12 cellular contexts compared by ENCODE assay signal in the genomic region with DNA sequence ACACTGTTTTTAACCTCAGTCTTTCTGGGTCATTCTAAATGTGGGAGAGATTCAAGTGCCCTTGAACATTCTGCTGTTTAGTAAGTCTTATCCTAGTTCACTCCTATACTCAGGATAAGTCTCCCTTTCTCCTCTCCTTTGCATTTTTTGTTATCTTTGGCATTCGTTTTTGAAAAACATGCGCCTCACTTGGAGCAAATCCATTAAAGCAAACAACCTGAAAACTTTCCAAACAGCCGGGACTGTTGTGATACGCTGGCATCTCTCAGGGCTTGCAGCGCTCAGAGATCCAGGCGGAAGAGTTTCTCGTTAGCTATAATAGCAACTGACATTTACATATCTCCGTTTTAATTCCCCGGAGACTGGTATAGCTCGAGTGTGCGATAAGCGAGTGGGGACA.
A peak's percentile ranks its signal among the peaks of the same experiment; 100 is the strongest.
DNase-seq lines count a peak whose midpoint lies in the region; ATAC-seq and TF ChIP-seq lines count a peak whose summit lies in the region.
"Had no signal": no experiment of that assay in that cellular context is flagged by ENCODE, and none has a peak within 500 bp of the region (broad histone marks: within the 10 kb centered on the region; RNA-seq: fewer than 3 reads in every experiment).

No MANE protein-coding gene starts in this region.

- intact Hi-C loops in lower lobe of right lung (cut with DNase I) = no loop called here

- H3K9me3 Mint-ChIP-seq in type B pancreatic cell = peaks cover 4% of the 10 kb centered on the region
- no peaks in the 10 kb centered on the region for H3K9me3 Mint-ChIP-seq in activated T-cell treated with anti-CD3 and anti-CD28 coated beads, Interleukin-2, amount 50 U/mL, for 72 hours
- H3K9me3 Mint-ChIP-seq in activated CD4-positive, alpha-beta memory T cell treated with anti-CD3 and anti-CD28 coated beads, Interleukin-2, amount 10 ng/mL, durations not matched to agents 7 days and 5 days = no peaks in the 10 kb centered on the region
- H3K9me3 Mint-ChIP-seq: activated naive CD8-positive, alpha-beta T cell treated with anti-CD3 and anti-CD28 coated beads, Interleukin-2, amount 10 ng/mL, durations not matched to agents 7 days and 5 days; stimulated activated naive CD8-positive, alpha-beta T cell treated with anti-CD3 and anti-CD28 coated beads, Interleukin-15, amount 100 ng/mL, for 72 hours had no signal

- H3K4me3 ChIP-seq in lower lobe of right lung = peak overlapping the region; percentile 31
- H3K4me3 ChIP-seq: A549 had no signal

- TF ChIP-seq CTCF in lower lobe of right lung (IDR thresholded peaks at IDR 0.05) = no peak
- TF ChIP-seq CTCF in type B pancreatic cell (conservative IDR thresholded peaks at IDR 0.05) = no peak

- no peaks in the 10 kb centered on the region for H3K36me3 Mint-ChIP-seq in type B pancreatic cell
- H3K36me3 Mint-ChIP-seq in activated T-cell treated with anti-CD3 and anti-CD28 coated beads, Interleukin-2, amount 50 U/mL, for 72 hours (ENCODE audit: insufficient read depth in 2 of 2) = no peaks in the 10 kb centered on the region
- no peaks in the 10 kb centered on the region for H3K36me3 Mint-ChIP-seq in activated CD4-positive, alpha-beta memory T cell treated with anti-CD3 and anti-CD28 coated beads, Interleukin-2, amount 10 ng/mL, durations not matched to agents 7 days and 5 days (ENCODE audit: low read depth)
- H3K36me3 Mint-ChIP-seq: activated naive CD8-positive, alpha-beta T cell treated with anti-CD3 and anti-CD28 coated beads, Interleukin-2, amount 10 ng/mL, durations not matched to agents 7 days and 5 days had no signal

- CTCF ChIA-PET in activated CD4-positive, alpha-beta memory T cell treated with anti-CD3 and anti-CD28 coated beads, Interleukin-2, amount 10 ng/mL, durations not matched to agents 7 days and 5 days (lab: Charles Lee) = no interaction called here

- POLR2A ChIA-PET in activated CD4-positive, alpha-beta memory T cell treated with anti-CD3 and anti-CD28 coated beads, Interleukin-2, amount 10 ng/mL, durations not matched to agents 7 days and 5 days (lab: Charles Lee) = no interaction called here

- no peak overlapping the region for H3K27ac ChIP-seq in lower lobe of right lung
- H3K27ac ChIP-seq: A549 had no signal

- DNase-seq in NCI-H1436 (lab: John Stamatoyannopoulos, UW) (peak; percentile 62), NCI-H1436 treated with DMSO at 0.1 percent for 48 hours (lab: John Stamatoyannopoulos, UW) (no peak), dermis blood vessel endothelial cell (peak; percentile 43), lower lobe of right lung (no peak), type B pancreatic cell (ENCODE audit: extremely low spot score, unreplicated experiment) (no peak), hepatic stellate cell (ENCODE audit: low spot score) (no peak)
- no peak for DNase-seq in activated T-cell treated with anti-CD3 and anti-CD28 coated beads, Interleukin-2, amount 50 U/mL, for 72 hours
- DNase-seq in activated CD4-positive, alpha-beta memory T cell treated with anti-CD3 and anti-CD28 coated beads, Interleukin-2, amount 10 ng/mL, durations not matched to agents 7 days and 5 days = no peak
- DNase-seq: activated CD4-positive, CD25-positive, alpha-beta regulatory T cell; activated naive CD8-positive, alpha-beta T cell treated with anti-CD3 and anti-CD28 coated beads, Interleukin-2, amount 10 ng/mL, durations not matched to agents 7 days and 5 days; stimulated activated naive CD8-positive, alpha-beta T cell treated with anti-CD3 and anti-CD28 coated beads, Interleukin-15, amount 100 ng/mL, for 72 hours had no signal

- H3K9me3 ChIP-seq in lower lobe of right lung = no peaks in the 10 kb centered on the region
- H3K9me3 ChIP-seq: A549 had no signal

- H3K36me3 ChIP-seq in lower lobe of right lung = no peaks in the 10 kb centered on the region

- H3K27me3 Mint-ChIP-seq in type B pancreatic cell = no peaks in the 10 kb centered on the region
- peaks cover 6% of the 10 kb centered on the region for H3K27me3 Mint-ChIP-seq in activated T-cell treated with anti-CD3 and anti-CD28 coated beads, Interleukin-2, amount 50 U/mL, for 72 hours (ENCODE audit: low read depth)
- H3K27me3 Mint-ChIP-seq in activated CD4-positive, alpha-beta memory T cell treated with anti-CD3 and anti-CD28 coated beads, Interleukin-2, amount 10 ng/mL, durations not matched to agents 7 days and 5 days = peaks cover 4% of the 10 kb centered on the region

- H3K27me3 ChIP-seq in lower lobe of right lung (ENCODE audit: low read depth) = no peaks in the 10 kb centered on the region

- no peak overlapping the region for H3K27ac Mint-ChIP-seq in type B pancreatic cell
- H3K27ac Mint-ChIP-seq in activated T-cell treated with anti-CD3 and anti-CD28 coated beads, Interleukin-2, amount 50 U/mL, for 72 hours = no peak overlapping the region
- H3K27ac Mint-ChIP-seq in activated CD4-positive, alpha-beta memory T cell treated with anti-CD3 and anti-CD28 coated beads, Interleukin-2, amount 10 ng/mL, durations not matched to agents 7 days and 5 days = no peak overlapping the region
- H3K27ac Mint-ChIP-seq: activated naive CD8-positive, alpha-beta T cell treated with anti-CD3 and anti-CD28 coated beads, Interleukin-2, amount 10 ng/mL, durations not matched to agents 7 days and 5 days; stimulated activated naive CD8-positive, alpha-beta T cell treated with anti-CD3 and anti-CD28 coated beads, Interleukin-15, amount 100 ng/mL, for 72 hours had no signal

- ATAC-seq in lower lobe of right lung = peak in 1 of 2 donors; percentile 13
- no peak for ATAC-seq in activated T-cell treated with anti-CD3 and anti-CD28 coated beads, Interleukin-2, amount 50 U/mL, for 72 hours (replicated peaks in 1 of 2)
- ATAC-seq: A549; stimulated activated naive CD8-positive, alpha-beta T cell treated with anti-CD3 and anti-CD28 coated beads, Interleukin-15, amount 100 ng/mL, for 72 hours had no signal

- H3K4me3 Mint-ChIP-seq in type B pancreatic cell = peak overlapping the region; percentile 6
- no peak overlapping the region for H3K4me3 Mint-ChIP-seq in activated T-cell treated with anti-CD3 and anti-CD28 coated beads, Interleukin-2, amount 50 U/mL, for 72 hours
- H3K4me3 Mint-ChIP-seq in activated CD4-positive, alpha-beta memory T cell treated with anti-CD3 and anti-CD28 coated beads, Interleukin-2, amount 10 ng/mL, durations not matched to agents 7 days and 5 days = no peak overlapping the region
- H3K4me3 Mint-ChIP-seq: activated naive CD8-positive, alpha-beta T cell treated with anti-CD3 and anti-CD28 coated beads, Interleukin-2, amount 10 ng/mL, durations not matched to agents 7 days and 5 days; stimulated activated naive CD8-positive, alpha-beta T cell treated with anti-CD3 and anti-CD28 coated beads, Interleukin-15, amount 100 ng/mL, for 72 hours had no signal

- H3K4me1 ChIP-seq in lower lobe of right lung = peaks cover 9% of the 10 kb centered on the region
- H3K4me1 ChIP-seq: A549 had no signal

- H3K4me1 Mint-ChIP-seq in type B pancreatic cell (ENCODE audit: unreplicated experiment) = peaks cover 18% of the 10 kb centered on the region
- no peaks in the 10 kb centered on the region for H3K4me1 Mint-ChIP-seq in activated T-cell treated with anti-CD3 and anti-CD28 coated beads, Interleukin-2, amount 50 U/mL, for 72 hours (ENCODE audit: low read depth)
- no peaks in the 10 kb centered on the region for H3K4me1 Mint-ChIP-seq in activated CD4-positive, alpha-beta memory T cell treated with anti-CD3 and anti-CD28 coated beads, Interleukin-2, amount 10 ng/mL, durations not matched to agents 7 days and 5 days
- H3K4me1 Mint-ChIP-seq: activated naive CD8-positive, alpha-beta T cell treated with anti-CD3 and anti-CD28 coated beads, Interleukin-2, amount 10 ng/mL, durations not matched to agents 7 days and 5 days; stimulated activated naive CD8-positive, alpha-beta T cell treated with anti-CD3 and anti-CD28 coated beads, Interleukin-15, amount 100 ng/mL, for 72 hours had no signal

Comparison
In these comparisons a context has a peak if more than half of its experiments do, and no peak if none do; other contexts are left out.
1. DNase-seq: peak in NCI-H1436 (single experiment) and dermis blood vessel endothelial cell (single experiment); none in NCI-H1436 treated with DMSO at 0.1 percent for 48 hours (single experiment), lower lobe of right lung (single experiment), type B pancreatic cell (single experiment), activated T-cell treated with anti-CD3 and anti-CD28 coated beads, Interleukin-2, amount 50 U/mL, for 72 hours (0 of 2), hepatic stellate cell (single experiment) and activated CD4-positive, alpha-beta memory T cell treated with anti-CD3 and anti-CD28 coated beads, Interleukin-2, amount 10 ng/mL, durations not matched to agents 7 days and 5 days (single experiment).